ENCODE assay signal across 28 cellular contexts in the genomic region with DNA sequence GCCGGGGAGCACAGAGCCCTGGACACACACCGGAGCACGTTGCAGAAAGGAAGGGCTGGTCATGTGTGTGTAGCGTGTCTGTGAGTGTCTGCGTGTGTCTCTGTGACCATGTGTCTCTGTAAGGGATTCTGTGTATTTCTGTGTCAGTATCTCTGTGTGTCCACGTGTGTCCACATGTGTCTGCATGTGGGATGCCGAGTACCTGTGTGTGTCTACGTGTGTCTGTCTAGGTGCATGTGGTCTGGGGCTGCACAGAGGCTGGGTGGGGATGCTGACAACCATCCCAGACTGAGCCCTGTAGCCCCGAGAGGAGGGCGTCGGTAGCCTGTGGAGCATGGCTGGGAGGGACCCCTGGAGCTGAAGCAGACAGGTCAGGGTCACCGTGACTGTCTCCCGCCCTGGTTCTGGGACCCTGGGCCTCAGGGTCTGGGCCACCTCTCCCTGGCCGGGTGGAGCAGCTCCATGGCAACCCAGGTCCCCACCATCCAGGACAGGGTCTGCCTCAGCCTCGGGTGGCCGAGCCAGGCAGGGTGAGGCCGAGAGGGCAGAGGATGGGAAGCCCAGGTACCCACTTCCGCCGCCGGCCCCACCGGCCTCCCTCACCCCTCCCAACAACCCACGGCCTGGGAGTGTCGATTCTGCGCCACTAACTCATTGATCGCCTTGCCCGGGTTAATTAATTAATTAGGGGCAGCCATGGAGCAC.
DNase-seq lines count a peak whose midpoint lies in the region; ATAC-seq, FAIRE-seq and TF ChIP-seq lines count a peak whose summit lies in the region.
"Had no signal": no experiment of that assay in that cellular context is flagged by ENCODE, and none has a peak within 500 bp of the region (broad histone marks: within the 10 kb centered on the region; RNA-seq: fewer than 3 reads in every experiment).

No MANE protein-coding gene starts in this region.

- in situ Hi-C loops in ACHN (cut with HindIII; ENCODE audit: low pct_ligation_motif_present, low pct_unique_long_range_greater_than_20kb, low sequenced_read_pairs) = no loop called here

- H3K9me3 Mint-ChIP-seq in activated CD4-positive, alpha-beta T cell treated with anti-CD3 and anti-CD28 coated beads, Interleukin-2, amount 10 ng/mL, durations not matched to agents 7 days and 5 days = no peaks in the 10 kb centered on the region
- no peaks in the 10 kb centered on the region for H3K9me3 Mint-ChIP-seq in WTC11
- H3K9me3 Mint-ChIP-seq: CD4-positive, alpha-beta memory T cell; CD4-positive, CD25-positive, alpha-beta regulatory T cell; CD8-positive, alpha-beta memory T cell had no signal

- no peaks in the 10 kb centered on the region for H3K79me1 ChIP-seq in H1 (ENCODE audit: low read depth, low read length)

- H3K56ac ChIP-seq in H1 (replicated peaks; ENCODE audit: insufficient read length, low read depth, low read length) = no peak overlapping the region

- no peak overlapping the region for H3K14ac ChIP-seq in H1 (ENCODE audit: insufficient read length)

- H2AFZ ChIP-seq in H1 (ENCODE audit: low read length) = no peak overlapping the region

- FAIRE-seq in H1 (lab: Jason Lieb, UNC) = no peak
- FAIRE-seq: A549, GM12878, GM12892, GM18507 had no signal

- H3K4me1 ChIP-seq in HEK293 (ENCODE audit: control insufficient read depth, insufficient read depth, low read length) (no peaks in the 10 kb centered on the region), H1 (replicated peaks in 1 of 4; ENCODE audit: control insufficient read depth in 3 of 4, insufficient read depth in 4 of 4, low read length in 3 of 4) (peaks cover 0 to 4% (median 3%) of the 10 kb centered on the region in 4 experiments; a peak in 2 of 7 replicates)
- H3K4me1 ChIP-seq: BE2C had no signal

- H3K79me2 ChIP-seq in H1 (ENCODE audit: control insufficient read depth in 1 of 2, insufficient read depth in 2 of 2, low read length in 2 of 2) = no peaks in the 10 kb centered on the region

- H3K27ac ChIP-seq in HEK293 (ENCODE audit: extremely low read depth, low read depth, low read length) (no peak overlapping the region), H1 (ENCODE audit: low read depth, low read length) (no peak overlapping the region)
- H3K27ac ChIP-seq: 22Rv1, A549, BLaER1 had no signal

- H3K27ac Mint-ChIP-seq in activated CD4-positive, alpha-beta T cell treated with anti-CD3 and anti-CD28 coated beads, Interleukin-2, amount 10 ng/mL, durations not matched to agents 7 days and 5 days = peak overlapping the region; percentile 41
- H3K27ac Mint-ChIP-seq in WTC11 = peak overlapping the region; percentile 76

- no peak overlapping the region for H4K5ac ChIP-seq in H1 (ENCODE audit: insufficient read length, low read depth, low read length)

- CTCF ChIA-PET in activated CD4-positive, alpha-beta T cell treated with anti-CD3 and anti-CD28 coated beads, Interleukin-2, amount 10 ng/mL, durations not matched to agents 7 days and 5 days (lab: Charles Lee) = no interaction called here
- CTCF ChIA-PET in HEK293 (lab: Yijun Ruan, JAX) (no interaction called here), WTC11 (lab: Charles Lee) (interaction anchor here (1.5 kb wide), 1 partner anchor 17 kb away, joined by 4 read pairs; no protein-coding TSS in a partner anchor), H1 (lab: Charles Lee; ENCODE audit: partially characterized antibody) (interaction anchor here (0.5 to 5.0 kb wide), 4 partner anchors 13 to 243 kb away, joined by 3 to 32 read pairs (median 4); no protein-coding TSS in a partner anchor)

- H3K4me3 ChIP-seq in HEK293 (ENCODE audit: low read depth, low read length) = no peak overlapping the region
- H3K4me3 ChIP-seq in H1 (ENCODE audit: extremely low read depth in 1 of 4, insufficient read depth in 2 of 4, low read depth in 3 of 4, low read length in 4 of 4) = no peak overlapping the region
- H3K4me3 ChIP-seq in H7 (ENCODE audit: insufficient read depth, low read depth, low read length) = no peak overlapping the region
- H3K4me3 ChIP-seq: A549, BLaER1, GM12878 had no signal

- H3K4me1 Mint-ChIP-seq in activated CD4-positive, alpha-beta T cell treated with anti-CD3 and anti-CD28 coated beads, Interleukin-2, amount 10 ng/mL, durations not matched to agents 7 days and 5 days = peaks cover 3% of the 10 kb centered on the region
- peaks cover 10% of the 10 kb centered on the region for H3K4me1 Mint-ChIP-seq in WTC11
- H3K4me1 Mint-ChIP-seq: CD14-positive monocyte had no signal

- H3K27me3 ChIP-seq in H1 (replicated peaks in 1 of 4; ENCODE audit: control insufficient read depth in 3 of 4, extremely low read depth in 1 of 4, insufficient read depth in 3 of 4, low read length in 3 of 4) (no peaks in the 10 kb centered on the region), H7 (ENCODE audit: control insufficient read depth, insufficient read depth, low read length) (no peaks in the 10 kb centered on the region)

- H4K20me1 ChIP-seq in H1 (replicated peaks in 1 of 2; ENCODE audit: control insufficient read depth in 1 of 2, insufficient read depth in 2 of 2, low read length in 2 of 2) = no peaks in the 10 kb centered on the region
- H4K20me1 ChIP-seq: BLaER1 had no signal

- H3K36me3 ChIP-seq in HEK293 (ENCODE audit: control insufficient read depth in 2 of 2, insufficient read depth in 1 of 2, low read length in 2 of 2) (no peaks in the 10 kb centered on the region), H1 (ENCODE audit: control insufficient read depth in 2 of 4, insufficient read depth in 4 of 4, low read length in 3 of 4) (no peaks in the 10 kb centered on the region), H7 (replicated peaks; ENCODE audit: control insufficient read depth, insufficient read depth, low read length) (no peaks in the 10 kb centered on the region)
- H3K36me3 ChIP-seq: BE2C, BLaER1 had no signal

- no peak for TF ChIP-seq RAD21 in H1 (IDR thresholded peaks at IDR 0.05 in 1 of 2, conservative IDR thresholded peaks at IDR 0.05 in 1 of 2; ENCODE audit: low read depth in 2 of 2, low read length in 2 of 2)

- peak overlapping the region; percentile 16; the same call in 1 of the 2 replicates for H2BK5ac ChIP-seq in H1 (ENCODE audit: low read depth, low read length)

- H4K8ac ChIP-seq in H1 (ENCODE audit: extremely low read depth, insufficient read depth, low read length) = no peak overlapping the region

- no peak for TF ChIP-seq POLR2A in H1 (IDR thresholded peaks at IDR 0.05; ENCODE audit: control extremely low read depth in 1 of 2, low read depth in 2 of 2, low read length in 2 of 2)

- no peak overlapping the region for H3K18ac ChIP-seq in H1 (ENCODE audit: extremely low read depth, low read length)

- H3K36me3 Mint-ChIP-seq in activated CD4-positive, alpha-beta T cell treated with anti-CD3 and anti-CD28 coated beads, Interleukin-2, amount 10 ng/mL, durations not matched to agents 7 days and 5 days (ENCODE audit: low read depth) = no peaks in the 10 kb centered on the region
- no peaks in the 10 kb centered on the region for H3K36me3 Mint-ChIP-seq in WTC11
- H3K36me3 Mint-ChIP-seq: CD14-positive monocyte; CD4-positive, alpha-beta memory T cell; CD4-positive, CD25-positive, alpha-beta regulatory T cell; CD8-positive, alpha-beta memory T cell had no signal

- no peaks in the 10 kb centered on the region for H3K23me2 ChIP-seq in H1 (ENCODE audit: low read depth, low read length)

- WGBS in H1 (ENCODE audit: extremely low coverage in 1 of 2, insufficient coverage in 1 of 2, insufficient read length in 1 of 2, insufficient replicate concordance in 2 of 2, low coverage in 1 of 2, low lambda C conversion rate in 2 of 2, missing lambda C conversion rate in 1 of 2), 2 experiments = 88% methylated on average over 26 of the region's 26 CpGs; no CpG with 5 or more reads in 1 of the 2 experiments

- H3K9ac ChIP-seq in H1 (replicated peaks in 1 of 4; ENCODE audit: extremely low read depth in 1 of 4, low read depth in 3 of 4, low read length in 3 of 4) = no peak overlapping the region
- H3K9ac ChIP-seq: BLaER1 had no signal

- POLR2A ChIA-PET in activated CD4-positive, alpha-beta T cell treated with anti-CD3 and anti-CD28 coated beads, Interleukin-2, amount 10 ng/mL, durations not matched to agents 7 days and 5 days (lab: Charles Lee) = no interaction called here
- POLR2A ChIA-PET in HEK293 (lab: Yijun Ruan, JAX) = no interaction called here
- POLR2A ChIA-PET in WTC11 (lab: Charles Lee) = no interaction called here
- POLR2A ChIA-PET in H1 (lab: Charles Lee; ENCODE audit: partially characterized antibody) = interaction anchor here (1.6 kb wide), 1 partner anchor 17 kb away, joined by 4 read pairs; no protein-coding TSS in a partner anchor

- no peak for TF ChIP-seq EP300 in H1 (IDR thresholded peaks at IDR 0.05; ENCODE audit: borderline replicate concordance in 1 of 2, low read depth in 2 of 2, low read length in 2 of 2)

- H3K4me3 Mint-ChIP-seq in activated CD4-positive, alpha-beta T cell treated with anti-CD3 and anti-CD28 coated beads, Interleukin-2, amount 10 ng/mL, durations not matched to agents 7 days and 5 days = no peak overlapping the region
- H3K4me3 Mint-ChIP-seq in WTC11 = no peak overlapping the region
- H3K4me3 Mint-ChIP-seq: CD14-positive monocyte; CD4-positive, alpha-beta memory T cell; CD4-positive, CD25-positive, alpha-beta regulatory T cell; CD8-positive, alpha-beta memory T cell had no signal

- H2BK12ac ChIP-seq in H1 (ENCODE audit: low read depth, low read length) = peak overlapping the region; percentile 60; the same call in 1 of the 2 replicates

- ATAC-seq in WTC11 = no peak
- ATAC-seq: A549, GM12878 had no signal

- no peak overlapping the region for H3K4me2 ChIP-seq in H1 (ENCODE audit: insufficient read depth in 1 of 2, low read depth in 2 of 2, low read length in 2 of 2)
- H3K4me2 ChIP-seq: A549, BLaER1 had no signal

- no peak for DNase-seq in activated CD4-positive, alpha-beta T cell treated with anti-CD3 and anti-CD28 coated beads, Interleukin-2, amount 10 ng/mL, durations not matched to agents 7 days and 5 days
- DNase-seq in activated CD4-positive, alpha-beta T cell treated with anti-CD3 and anti-CD28 coated beads for 1 hour = no peak
- DNase-seq in WTC11 (ENCODE audit: low spot score) (no peak), H1 (ENCODE audit: low read depth in 1 of 2, low spot score in 2 of 2) (no peak), ACHN (no peak), glomerular visceral epithelial cell (ENCODE audit: extremely low spot score) (no peak), H7 (no peak)
- DNase-seq: BE2C; C1 segment of cervical spinal cord; CD4-positive, alpha-beta memory T cell; CD4-positive, CD25-positive, alpha-beta regulatory T cell; CD8-positive, alpha-beta memory T cell; COR-L47; DMS 273 treated with DMSO at 0.1 percent for 48 hours; DMS153; DMS53; DMS79; DND-41; EL; GDM1 had no signal

- no peak overlapping the region for H2BK15ac ChIP-seq in H1 (ENCODE audit: low read length)

- H2BK20ac ChIP-seq in H1 (ENCODE audit: low read length) = no peak overlapping the region

- peaks cover 6% of the 10 kb centered on the region for H3K27me3 Mint-ChIP-seq in activated CD4-positive, alpha-beta T cell treated with anti-CD3 and anti-CD28 coated beads, Interleukin-2, amount 10 ng/mL, durations not matched to agents 7 days and 5 days
- H3K27me3 Mint-ChIP-seq in WTC11 (ENCODE audit: low read depth) = no peaks in the 10 kb centered on the region

- H4K91ac ChIP-seq in H1 (replicated peaks; ENCODE audit: insufficient read length, low read length) = no peak overlapping the region

- H3K23ac ChIP-seq in H1 (ENCODE audit: insufficient read length) = no peak overlapping the region

- H3K4ac ChIP-seq in H1 (replicated peaks; ENCODE audit: insufficient read length, low read depth, low read length) = no peak overlapping the region

- no peak for TF ChIP-seq CTCF in HEK293 (tag by site-specific recombination; IDR thresholded peaks at IDR 0.05)
- no peak for TF ChIP-seq CTCF in WTC11 (IDR thresholded peaks at IDR 0.05)
- TF ChIP-seq CTCF in H1 (IDR thresholded peaks at IDR 0.05; ENCODE audit: control extremely low read depth in 1 of 3, insufficient read depth in 1 of 3, low read depth in 1 of 3, low read length in 3 of 3) = no peak

- H3K9me3 ChIP-seq in HEK293 (ENCODE audit: control insufficient read depth, insufficient read depth, low read depth, low read length) (no peaks in the 10 kb centered on the region), H1 (ENCODE audit: insufficient read depth in 2 of 2, low read depth in 1 of 2, low read length in 1 of 2) (no peaks in the 10 kb centered on the region)
- H3K9me3 ChIP-seq: A549, BE2C, BLaER1 had no signal

- H2BK120ac ChIP-seq in H1 (replicated peaks; ENCODE audit: low read depth, low read length) = no peak overlapping the region

- no peak overlapping the region for H2AK5ac ChIP-seq in H1 (ENCODE audit: low read depth, low read length)

Comparison
In these comparisons a context has a peak if more than half of its experiments do, and no peak if none do; other contexts are left out.
1. CTCF ChIA-PET loops: an anchor here in WTC11 (1.5 kb wide) and H1 (0.5 to 5.0 kb wide); none called in activated CD4-positive, alpha-beta T cell treated with anti-CD3 and anti-CD28 coated beads, Interleukin-2, amount 10 ng/mL, durations not matched to agents 7 days and 5 days and HEK293.